7 cellular contexts compared by ENCODE assay signal in genomic region chr12:69157023-69157655, GRCh38.
DNase-seq lines count a peak whose midpoint lies in the region; ATAC-seq and TF ChIP-seq lines count a peak whose summit lies in the region.

No MANE protein-coding gene starts in this region.

- H3K36me3 Mint-ChIP-seq in T-helper 1 cell treated with Interleukin-12 subunit alpha and Interleukin-12 subunit beta and Interleukin-4 antibody, amounts not matched to agents 30 μg/mL and 1 μg/mL, for 36 hours (ENCODE audit: low read depth) = no peaks in the 10 kb centered on the region

- H3K27me3 ChIP-seq in right cardiac atrium (ENCODE audit: control insufficient read depth, insufficient read depth) (no peaks in the 10 kb centered on the region), gastrocnemius medialis (no peaks in the 10 kb centered on the region)

- intact Hi-C loops in right cardiac atrium (cut with DNase I) = loop anchor here in 3 of 4 donors (5.0 to 10.0 kb wide), 2 partner anchors 95 to 98 kb away; no protein-coding TSS in a partner anchor
- intact Hi-C loops in gastrocnemius medialis (cut with DNase I; ENCODE audit: low total_unique reads) = no loop called here

- peak overlapping the region; percentile 12 for H3K4me3 Mint-ChIP-seq in T-helper 1 cell treated with Interleukin-12 subunit alpha and Interleukin-12 subunit beta and Interleukin-4 antibody, amounts not matched to agents 30 μg/mL and 1 μg/mL, for 36 hours

- H3K27ac ChIP-seq in right cardiac atrium (ENCODE audit: low read length) (no peak overlapping the region), gastrocnemius medialis (no peak overlapping the region)

- peak overlapping the region; percentile 55 for H3K27ac Mint-ChIP-seq in T-helper 1 cell treated with Interleukin-12 subunit alpha and Interleukin-12 subunit beta and Interleukin-4 antibody, amounts not matched to agents 30 μg/mL and 1 μg/mL, for 36 hours

- H3K4me1 Mint-ChIP-seq in T-helper 1 cell treated with Interleukin-12 subunit alpha and Interleukin-12 subunit beta and Interleukin-4 antibody, amounts not matched to agents 30 μg/mL and 1 μg/mL, for 36 hours (ENCODE audit: low read depth) = peaks cover 24% of the 10 kb centered on the region

- H3K9me3 Mint-ChIP-seq in T-helper 1 cell treated with Interleukin-12 subunit alpha and Interleukin-12 subunit beta and Interleukin-4 antibody, amounts not matched to agents 30 μg/mL and 1 μg/mL, for 36 hours = no peaks in the 10 kb centered on the region

- no peaks in the 10 kb centered on the region for H3K4me1 ChIP-seq in right cardiac atrium (ENCODE audit: control insufficient read depth, insufficient read depth, low read length)
- H3K4me1 ChIP-seq in gastrocnemius medialis = no peaks in the 10 kb centered on the region

- H3K9me3 ChIP-seq in right cardiac atrium (ENCODE audit: control insufficient read depth, low read length) (no peaks in the 10 kb centered on the region), gastrocnemius medialis (no peaks in the 10 kb centered on the region)

- H3K4me3 ChIP-seq in right cardiac atrium (ENCODE audit: low read length) (no peak overlapping the region), gastrocnemius medialis (no peak overlapping the region)

- TF ChIP-seq CTCF in GM13976 (IDR thresholded peaks at IDR 0.05; ENCODE audit: borderline replicate concordance, control extremely low read depth, extremely low read depth, insufficient read depth, missing control alignments) (peak; percentile 99), gastrocnemius medialis (IDR thresholded peaks at IDR 0.05 in 4 of 5, conservative IDR thresholded peaks at IDR 0.05 in 1 of 5) (peak in 4 of 5 experiments; percentile 46 to 87 (median 63))

- DNase-seq in GM13976 (ENCODE audit: low spot score) (peak; percentile 82), NCI-H1092 treated with DMSO at 0.1 percent for 48 hours (lab: John Stamatoyannopoulos, UW) (peak; percentile 59), amniotic epithelial cell (ENCODE audit: low read depth) (peak; percentile 74), right cardiac atrium (peak; percentile 85 to 94 (median 93)), gastrocnemius medialis (peak; percentile 34 to 45)

- ATAC-seq in HG02642 (IDR thresholded peaks at IDR 0.05; ENCODE audit: poor library complexity, unreplicated experiment) (peak; percentile 97), right cardiac atrium (peak; percentile 86 to 92), gastrocnemius medialis (peak in 1 of 2 donors; percentile 77)

- H3K36me3 ChIP-seq in gastrocnemius medialis = no peaks in the 10 kb centered on the region

- no peaks in the 10 kb centered on the region for H3K27me3 Mint-ChIP-seq in T-helper 1 cell treated with Interleukin-12 subunit alpha and Interleukin-12 subunit beta and Interleukin-4 antibody, amounts not matched to agents 30 μg/mL and 1 μg/mL, for 36 hours (ENCODE audit: low read depth)

- TF ChIP-seq POLR2A in gastrocnemius medialis (IDR thresholded peaks at IDR 0.05) = no peak

- in situ Hi-C loops in GM13976 (cut with MboI; ENCODE audit: low sequenced_read_pairs, unreplicated experiment) (loop anchor here (10.0 kb wide), 1 partner anchor 98 kb away; no protein-coding TSS in a partner anchor), gastrocnemius medialis (cut with MboI; ENCODE audit: low sequenced_read_pairs in 4 of 4) (loop anchor here in 1 of 4 donors (10.0 kb wide), 1 partner anchor 98 kb away; no protein-coding TSS in a partner anchor)

- WGBS in right cardiac atrium = 18% methylated on average over 13 of the region's 13 CpGs

Comparison
In these comparisons a context has a peak if more than half of its experiments do, and no peak if none do; other contexts are left out.
1. DNase-seq: peak in every context shown above with its lines; median percentile 93 in right cardiac atrium; 82 in GM13976; 74 in amniotic epithelial cell; 59 in NCI-H1092 treated with DMSO at 0.1 percent for 48 hours; 40 in gastrocnemius medialis.